ENCODE assay signal across 1 cellular context in genomic region chr10:77925410-77925794, GRCh38.
A peak's percentile ranks its signal among the peaks of the same experiment; 100 is the strongest.
TF ChIP-seq lines count a peak whose summit lies in the region.

No MANE protein-coding gene starts in this region.

TF ChIP-seq in K562, 482 proteins besides CTCF, POLR2A, EP300 and RAD21 (continued from another document and continues in another):
- TF ChIP-seq, protein P1, sequence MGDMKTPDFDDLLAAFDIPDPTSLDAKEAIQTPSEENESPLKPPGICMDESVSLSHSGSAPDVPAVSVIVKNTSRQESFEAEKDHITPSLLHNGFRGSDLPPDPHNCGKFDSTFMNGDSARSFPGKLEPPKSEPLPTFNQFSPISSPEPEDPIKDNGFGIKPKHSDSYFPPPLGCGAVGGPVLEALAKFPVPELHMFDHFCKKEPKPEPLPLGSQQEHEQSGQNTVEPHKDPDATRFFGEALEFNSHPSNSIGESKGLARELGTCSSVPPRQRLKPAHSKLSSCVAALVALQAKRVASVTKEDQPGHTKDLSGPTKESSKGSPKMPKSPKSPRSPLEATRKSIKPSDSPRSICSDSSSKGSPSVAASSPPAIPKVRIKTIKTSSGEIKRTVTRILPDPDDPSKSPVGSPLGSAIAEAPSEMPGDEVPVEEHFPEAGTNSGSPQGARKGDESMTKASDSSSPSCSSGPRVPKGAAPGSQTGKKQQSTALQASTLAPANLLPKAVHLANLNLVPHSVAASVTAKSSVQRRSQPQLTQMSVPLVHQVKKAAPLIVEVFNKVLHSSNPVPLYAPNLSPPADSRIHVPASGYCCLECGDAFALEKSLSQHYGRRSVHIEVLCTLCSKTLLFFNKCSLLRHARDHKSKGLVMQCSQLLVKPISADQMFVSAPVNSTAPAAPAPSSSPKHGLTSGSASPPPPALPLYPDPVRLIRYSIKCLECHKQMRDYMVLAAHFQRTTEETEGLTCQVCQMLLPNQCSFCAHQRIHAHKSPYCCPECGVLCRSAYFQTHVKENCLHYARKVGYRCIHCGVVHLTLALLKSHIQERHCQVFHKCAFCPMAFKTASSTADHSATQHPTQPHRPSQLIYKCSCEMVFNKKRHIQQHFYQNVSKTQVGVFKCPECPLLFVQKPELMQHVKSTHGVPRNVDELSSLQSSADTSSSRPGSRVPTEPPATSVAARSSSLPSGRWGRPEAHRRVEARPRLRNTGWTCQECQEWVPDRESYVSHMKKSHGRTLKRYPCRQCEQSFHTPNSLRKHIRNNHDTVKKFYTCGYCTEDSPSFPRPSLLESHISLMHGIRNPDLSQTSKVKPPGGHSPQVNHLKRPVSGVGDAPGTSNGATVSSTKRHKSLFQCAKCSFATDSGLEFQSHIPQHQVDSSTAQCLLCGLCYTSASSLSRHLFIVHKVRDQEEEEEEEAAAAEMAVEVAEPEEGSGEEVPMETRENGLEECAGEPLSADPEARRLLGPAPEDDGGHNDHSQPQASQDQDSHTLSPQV (IDR thresholded peaks at IDR 0.05) = peak; percentile 56
- no peak for TF ChIP-seq NONO (IDR thresholded peaks at IDR 0.05; ENCODE audit: low read depth in 2 of 2, low read length in 1 of 2)
- no peak for TF ChIP-seq ZNF717 (CRISPR knock-in tag; IDR thresholded peaks at IDR 0.05)
- TF ChIP-seq ZNF175 (CRISPR knock-in tag; IDR thresholded peaks at IDR 0.05; ENCODE audit: low read depth) = peak; percentile 33; the same call in 1 of the 2 replicates
- TF ChIP-seq ATF7 (IDR thresholded peaks at IDR 0.05) = no peak
- TF ChIP-seq RCOR1 (IDR thresholded peaks at IDR 0.05; ENCODE audit: borderline replicate concordance in 1 of 2, low read depth in 2 of 2, low read length in 2 of 2) = peak in 1 of 2 experiments; percentile 94; a peak in 2 of 4 replicates
- no peak for TF ChIP-seq KAT2B (IDR thresholded peaks at IDR 0.05; ENCODE audit: low read depth, low read length)
- TF ChIP-seq, protein P2, sequence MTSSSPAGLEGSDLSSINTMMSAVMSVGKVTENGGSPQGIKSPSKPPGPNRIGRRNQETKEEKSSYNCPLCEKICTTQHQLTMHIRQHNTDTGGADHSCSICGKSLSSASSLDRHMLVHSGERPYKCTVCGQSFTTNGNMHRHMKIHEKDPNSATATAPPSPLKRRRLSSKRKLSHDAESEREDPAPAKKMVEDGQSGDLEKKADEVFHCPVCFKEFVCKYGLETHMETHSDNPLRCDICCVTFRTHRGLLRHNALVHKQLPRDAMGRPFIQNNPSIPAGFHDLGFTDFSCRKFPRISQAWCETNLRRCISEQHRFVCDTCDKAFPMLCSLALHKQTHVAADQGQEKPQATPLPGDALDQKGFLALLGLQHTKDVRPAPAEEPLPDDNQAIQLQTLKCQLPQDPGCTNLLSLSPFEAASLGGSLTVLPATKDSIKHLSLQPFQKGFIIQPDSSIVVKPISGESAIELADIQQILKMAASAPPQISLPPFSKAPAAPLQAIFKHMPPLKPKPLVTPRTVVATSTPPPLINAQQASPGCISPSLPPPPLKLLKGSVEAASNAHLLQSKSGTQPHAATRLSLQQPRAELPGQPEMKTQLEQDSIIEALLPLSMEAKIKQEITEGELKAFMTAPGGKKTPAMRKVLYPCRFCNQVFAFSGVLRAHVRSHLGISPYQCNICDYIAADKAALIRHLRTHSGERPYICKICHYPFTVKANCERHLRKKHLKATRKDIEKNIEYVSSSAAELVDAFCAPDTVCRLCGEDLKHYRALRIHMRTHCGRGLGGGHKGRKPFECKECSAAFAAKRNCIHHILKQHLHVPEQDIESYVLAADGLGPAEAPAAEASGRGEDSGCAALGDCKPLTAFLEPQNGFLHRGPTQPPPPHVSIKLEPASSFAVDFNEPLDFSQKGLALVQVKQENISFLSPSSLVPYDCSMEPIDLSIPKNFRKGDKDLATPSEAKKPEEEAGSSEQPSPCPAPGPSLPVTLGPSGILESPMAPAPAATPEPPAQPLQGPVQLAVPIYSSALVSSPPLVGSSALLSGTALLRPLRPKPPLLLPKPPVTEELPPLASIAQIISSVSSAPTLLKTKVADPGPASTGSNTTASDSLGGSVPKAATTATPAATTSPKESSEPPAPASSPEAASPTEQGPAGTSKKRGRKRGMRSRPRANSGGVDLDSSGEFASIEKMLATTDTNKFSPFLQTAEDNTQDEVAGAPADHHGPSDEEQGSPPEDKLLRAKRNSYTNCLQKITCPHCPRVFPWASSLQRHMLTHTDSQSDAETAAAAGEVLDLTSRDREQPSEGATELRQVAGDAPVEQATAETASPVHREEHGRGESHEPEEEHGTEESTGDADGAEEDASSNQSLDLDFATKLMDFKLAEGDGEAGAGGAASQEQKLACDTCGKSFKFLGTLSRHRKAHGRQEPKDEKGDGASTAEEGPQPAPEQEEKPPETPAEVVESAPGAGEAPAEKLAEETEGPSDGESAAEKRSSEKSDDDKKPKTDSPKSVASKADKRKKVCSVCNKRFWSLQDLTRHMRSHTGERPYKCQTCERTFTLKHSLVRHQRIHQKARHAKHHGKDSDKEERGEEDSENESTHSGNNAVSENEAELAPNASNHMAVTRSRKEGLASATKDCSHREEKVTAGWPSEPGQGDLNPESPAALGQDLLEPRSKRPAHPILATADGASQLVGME (CRISPR knock-in tag; IDR thresholded peaks at IDR 0.05) = peak; percentile 13; the same call in 1 of the 2 replicates
- no peak for TF ChIP-seq ZNF174 (CRISPR knock-in tag; IDR thresholded peaks at IDR 0.05)
- no peak for TF ChIP-seq HES1 (IDR thresholded peaks at IDR 0.05; ENCODE audit: low read depth)
- TF ChIP-seq ZNF143 (CRISPR knock-in tag; IDR thresholded peaks at IDR 0.05) = peak; percentile 67
- TF ChIP-seq PHB2 (IDR thresholded peaks at IDR 0.05; ENCODE audit: low read depth) = no peak
- TF ChIP-seq, protein P3, sequence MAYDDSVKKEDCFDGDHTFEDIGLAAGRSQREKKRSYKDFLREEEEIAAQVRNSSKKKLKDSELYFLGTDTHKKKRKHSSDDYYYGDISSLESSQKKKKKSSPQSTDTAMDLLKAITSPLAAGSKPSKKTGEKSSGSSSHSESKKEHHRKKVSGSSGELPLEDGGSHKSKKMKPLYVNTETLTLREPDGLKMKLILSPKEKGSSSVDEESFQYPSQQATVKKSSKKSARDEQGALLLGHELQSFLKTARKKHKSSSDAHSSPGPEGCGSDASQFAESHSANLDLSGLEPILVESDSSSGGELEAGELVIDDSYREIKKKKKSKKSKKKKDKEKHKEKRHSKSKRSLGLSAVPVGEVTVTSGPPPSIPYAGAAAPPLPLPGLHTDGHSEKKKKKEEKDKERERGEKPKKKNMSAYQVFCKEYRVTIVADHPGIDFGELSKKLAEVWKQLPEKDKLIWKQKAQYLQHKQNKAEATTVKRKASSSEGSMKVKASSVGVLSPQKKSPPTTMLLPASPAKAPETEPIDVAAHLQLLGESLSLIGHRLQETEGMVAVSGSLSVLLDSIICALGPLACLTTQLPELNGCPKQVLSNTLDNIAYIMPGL (CRISPR knock-in tag; IDR thresholded peaks at IDR 0.05) = no peak
- peak in 1 of 2 experiments; percentile 56; a peak in 2 of 4 replicates for TF ChIP-seq KDM1A (IDR thresholded peaks at IDR 0.05)
- 0 out of 2 replicates have a peak, but pooled peaks have one; percentile 42 for TF ChIP-seq STAT6 (CRISPR knock-in tag; IDR thresholded peaks at IDR 0.05)
- TF ChIP-seq CHAMP1 (IDR thresholded peaks at IDR 0.05) = no peak
- TF ChIP-seq AFF1 (IDR thresholded peaks at IDR 0.05; ENCODE audit: low read depth in 1 of 2, partially characterized antibody in 2 of 2) = peak in 1 of 2 experiments; percentile 71
- TF ChIP-seq ZNF77 (CRISPR knock-in tag; IDR thresholded peaks at IDR 0.05) = no peak
- TF ChIP-seq MYC (IDR thresholded peaks at IDR 0.05; ENCODE audit: low read depth, low read length) = no peak
- TF ChIP-seq MYC (CRISPR knock-in tag; IDR thresholded peaks at IDR 0.05; ENCODE audit: borderline replicate concordance, low read depth) = no peak
- no peak for TF ChIP-seq MEF2D (tag; conservative IDR thresholded peaks at IDR 0.05; ENCODE audit: low read depth)
- no peak for TF ChIP-seq THRAP3 (IDR thresholded peaks at IDR 0.05; ENCODE audit: borderline replicate concordance)
- no peak for TF ChIP-seq MCM2 (IDR thresholded peaks at IDR 0.05; ENCODE audit: low read depth)
- no peak for TF ChIP-seq PRPF4 (IDR thresholded peaks at IDR 0.05; ENCODE audit: insufficient read depth, low read depth, low read length, poor library complexity, severe bottlenecking)
- TF ChIP-seq ZBED1 (IDR thresholded peaks at IDR 0.05) = 0 out of 2 replicates have a peak, but pooled peaks have one; percentile 43
- no peak for TF ChIP-seq CREB3 (tag; conservative IDR thresholded peaks at IDR 0.05; ENCODE audit: low read depth)
- no peak for TF ChIP-seq NR2C1 (IDR thresholded peaks at IDR 0.05)
- peak; percentile 32; the same call in 1 of the 2 replicates for TF ChIP-seq NR2C1 (tag; IDR thresholded peaks at IDR 0.05)
- TF ChIP-seq ZBTB7A (IDR thresholded peaks at IDR 0.05; ENCODE audit: borderline replicate concordance, control insufficient read depth, low read depth, low read length) = peak; percentile 6; the same call in 1 of the 2 replicates
- TF ChIP-seq MAFK (IDR thresholded peaks at IDR 0.05; ENCODE audit: low read length) = 0 out of 2 replicates have a peak, but pooled peaks have one; percentile 5
- TF ChIP-seq MTA2 (IDR thresholded peaks at IDR 0.05; ENCODE audit: low read depth) = no peak
